ENCODE assay signal across 8 cellular contexts in genomic region chr16:15672127-15672513, GRCh38. TPM values are rescaled to one million over a fixed set of nuclear protein-coding genes. Genes with fewer than 3 reads are reported as not detected.
DNase-seq lines count a peak whose midpoint lies in the region; ATAC-seq and TF ChIP-seq lines count a peak whose summit lies in the region.
"Not testable (repeated sequence)": the region's sequence is repeated elsewhere in the genome, so short reads cannot be mapped to it uniquely, and the experiment has no call there.

No MANE protein-coding gene starts in this region.

- H2AFZ ChIP-seq in DND-41 (ENCODE audit: low read depth, low read length) = not testable (repeated sequence)

- H3K9ac ChIP-seq in DND-41 (ENCODE audit: low read depth, low read length) = peak overlapping the region; percentile 55

- not testable (repeated sequence) for DNase-seq in DND-41; T-cell; activated naive CD4-positive, alpha-beta T cell treated with anti-CD3 and anti-CD28 coated beads, Interleukin-2, amount 10 ng/mL, durations not matched to agents 7 days and 5 days; left ventricle myocardium inferior; upper lobe of right lung

- not testable (repeated sequence) for H4K20me1 ChIP-seq in DND-41 (ENCODE audit: insufficient read depth, low read length)

- H3K27ac Mint-ChIP-seq in T-cell = peak overlapping the region; percentile 97 to 99
- H3K27ac Mint-ChIP-seq in activated naive CD4-positive, alpha-beta T cell treated with anti-CD3 and anti-CD28 coated beads, Interleukin-2, amount 10 ng/mL, durations not matched to agents 7 days and 5 days = peak overlapping the region; percentile 99

- peaks cover 45 to 52% (median 52%) of the 10 kb centered on the region in 3 donors for H3K4me1 Mint-ChIP-seq in T-cell
- peaks cover 70% of the 10 kb centered on the region for H3K4me1 Mint-ChIP-seq in activated naive CD4-positive, alpha-beta T cell treated with anti-CD3 and anti-CD28 coated beads, Interleukin-2, amount 10 ng/mL, durations not matched to agents 7 days and 5 days

- POLR2A ChIA-PET in T-cell (lab: Charles Lee) = interaction anchor here (0.6 to 0.7 kb wide), 2 partner anchors 29 kb away, joined by 3 to 4 read pairs; partner anchors contain the start of gene MARF1 (in 1 of the 2)

- peak overlapping the region; percentile 48 for H3K4me2 ChIP-seq in DND-41 (ENCODE audit: insufficient read depth, low read length)

- not testable (repeated sequence) for H3K27me3 Mint-ChIP-seq in T-cell; activated naive CD4-positive, alpha-beta T cell treated with anti-CD3 and anti-CD28 coated beads, Interleukin-2, amount 10 ng/mL, durations not matched to agents 7 days and 5 days

- H3K27ac ChIP-seq in DND-41 (ENCODE audit: low read length) (peak overlapping the region; percentile 84), cingulate gyrus (ENCODE audit: low read depth, low read length) (peak overlapping the region; percentile 93), left ventricle myocardium inferior (replicated peaks) (peak overlapping the region; percentile 96), muscle layer of duodenum (ENCODE audit: low read length) (peak overlapping the region; percentile 57), skin epidermis (peak overlapping the region in 20 of 21 experiments; percentile 61 to 95 (median 87)), upper lobe of right lung (peak overlapping the region; percentile 92)

- intact Hi-C loops in left ventricle myocardium inferior (cut with micrococcal nuclease); upper lobe of right lung (cut with DNase I): not testable (repeated sequence)

- H3K36me3 ChIP-seq in DND-41 (ENCODE audit: insufficient read depth, low read length) (peaks cover 79% of the 10 kb centered on the region), left ventricle myocardium inferior (peaks cover 36% of the 10 kb centered on the region), muscle layer of duodenum (ENCODE audit: control insufficient read depth in 1 of 2, insufficient read depth in 2 of 2, low read length in 2 of 2) (peaks cover 10 to 26% of the 10 kb centered on the region in 2 donors), upper lobe of right lung (peaks cover 33% of the 10 kb centered on the region)

- peaks cover 35% of the 10 kb centered on the region for H3K36me3 Mint-ChIP-seq in T-cell
- H3K36me3 Mint-ChIP-seq in activated naive CD4-positive, alpha-beta T cell treated with anti-CD3 and anti-CD28 coated beads, Interleukin-2, amount 10 ng/mL, durations not matched to agents 7 days and 5 days = peaks cover 71% of the 10 kb centered on the region

- CTCF ChIA-PET in T-cell (lab: Charles Lee) = interaction anchor here (0.5 to 1.2 kb wide), 4 partner anchors 10 to 217 kb away, joined by 3 to 6 read pairs (median 4); partner anchors contain the start of gene MARF1 (in 1 of the 2)
- CTCF ChIA-PET in activated naive CD4-positive, alpha-beta T cell treated with anti-CD3 and anti-CD28 coated beads, Interleukin-2, amount 10 ng/mL, durations not matched to agents 7 days and 5 days (lab: Charles Lee) = interaction anchor here (1.1 to 1.5 kb wide), 3 partner anchors 28 to 455 kb away, joined by 3 to 4 read pairs (median 3); no protein-coding TSS in a partner anchor

- not testable (repeated sequence) for ATAC-seq in DND-41 (ENCODE audit: insufficient read depth, low read depth); upper lobe of right lung
- peak; percentile 1 to 7 (median 4) for ATAC-seq in T-cell (replicated peaks in 1 of 4)

- not testable (repeated sequence) for H3K4me3 ChIP-seq in DND-41 (ENCODE audit: low read depth in 1 of 2, low read length in 2 of 2); muscle layer of duodenum (ENCODE audit: low read depth in 1 of 2, low read length in 2 of 2); skin epidermis; upper lobe of right lung
- H3K4me3 ChIP-seq in left ventricle myocardium inferior = peak overlapping the region; percentile 50

- not testable (repeated sequence) for TF ChIP-seq CTCF in DND-41 (IDR thresholded peaks at IDR 0.05; ENCODE audit: borderline replicate concordance, extremely low read depth, low read length, poor library complexity, severe bottlenecking); left ventricle myocardium inferior (IDR thresholded peaks at IDR 0.05; ENCODE audit: borderline replicate concordance); upper lobe of right lung (IDR thresholded peaks at IDR 0.05)

- peaks cover 50% of the 10 kb centered on the region for H3K79me2 ChIP-seq in DND-41 (ENCODE audit: insufficient read depth, low read length)

- H3K27me3 ChIP-seq in DND-41 (ENCODE audit: insufficient read depth, low read length, poor library complexity); left ventricle myocardium inferior (ENCODE audit: low read depth); muscle layer of duodenum (ENCODE audit: low read depth, low read length); upper lobe of right lung: not testable (repeated sequence)

- H3K4me1 ChIP-seq in DND-41 (ENCODE audit: insufficient read depth, low read length) (peaks cover 40% of the 10 kb centered on the region), left ventricle myocardium inferior (peaks cover 36% of the 10 kb centered on the region), muscle layer of duodenum (ENCODE audit: control insufficient read depth in 1 of 2, insufficient read depth in 2 of 2, low read length in 2 of 2) (peaks cover 13 to 28% of the 10 kb centered on the region in 2 donors), upper lobe of right lung (peaks cover 23% of the 10 kb centered on the region)

- not testable (repeated sequence) for H3K9me3 Mint-ChIP-seq in T-cell; activated naive CD4-positive, alpha-beta T cell treated with anti-CD3 and anti-CD28 coated beads, Interleukin-2, amount 10 ng/mL, durations not matched to agents 7 days and 5 days

- H3K9me3 ChIP-seq in DND-41 (ENCODE audit: insufficient read depth, low read length, severe bottlenecking); left ventricle myocardium inferior (replicated peaks); muscle layer of duodenum (ENCODE audit: control insufficient read depth in 1 of 2, low read length in 2 of 2); upper lobe of right lung: not testable (repeated sequence)

- H3K4me3 Mint-ChIP-seq in T-cell = peak overlapping the region in 1 of 3 donors; percentile 62
- H3K4me3 Mint-ChIP-seq in activated naive CD4-positive, alpha-beta T cell treated with anti-CD3 and anti-CD28 coated beads, Interleukin-2, amount 10 ng/mL, durations not matched to agents 7 days and 5 days = peak overlapping the region; percentile 19

RNA-seq across cellular contexts. Expression of gene NDE1, which starts 22.1 kb away (rescaled TPM):
- total RNA-seq in T-cell (100 to 1,000 TPM in 4 of 5 donors, 10 to 100 TPM in 1; 90.8 to 110 (median 103) TPM), left ventricle myocardium inferior (16.3 TPM), upper lobe of right lung (28.9 TPM)

RNA-seq across cellular contexts. Expression of gene MARF1, which starts 29.2 kb away (rescaled TPM):
- total RNA-seq in T-cell = 100 to 1,000 TPM; 151 to 180 (median 177) TPM
- 46.0 TPM for total RNA-seq in left ventricle myocardium inferior
- 97.1 TPM for total RNA-seq in upper lobe of right lung
